Comparison of ENCODE assay signal across 8 cellular contexts in the genomic region with DNA sequence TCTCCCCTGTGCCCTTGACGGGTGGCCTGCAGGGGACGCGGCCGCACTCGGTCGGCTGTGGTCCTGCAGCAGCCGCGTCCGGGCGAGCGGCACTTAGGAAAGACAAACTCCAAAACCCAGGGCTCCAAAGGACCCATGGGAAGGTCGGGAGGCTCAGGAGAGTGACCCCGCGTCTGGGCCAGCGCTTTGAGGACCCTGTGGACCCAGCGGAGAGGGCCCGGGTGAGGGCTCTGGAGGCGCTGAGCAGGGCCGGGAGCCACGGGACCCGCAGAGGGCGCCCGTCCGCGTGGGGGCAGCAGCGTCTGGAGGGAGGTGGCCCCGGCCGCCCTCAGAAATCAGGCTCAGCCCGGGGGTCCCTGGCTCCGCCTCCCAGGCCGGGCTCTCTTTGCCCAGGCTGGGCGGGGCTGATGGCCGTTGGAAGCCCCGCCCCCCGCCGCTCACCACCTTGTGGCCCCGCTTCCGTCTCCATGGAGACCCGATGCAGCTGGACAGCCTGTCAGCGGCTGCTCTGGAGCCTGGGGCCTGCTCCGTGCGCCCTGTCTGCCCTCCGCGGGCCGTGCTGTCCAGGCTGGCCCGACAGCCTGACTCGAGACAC. TPM values are rescaled to one million over a fixed set of nuclear protein-coding genes. Genes with fewer than 3 reads are reported as not detected.
DNase-seq lines count a peak whose midpoint lies in the region; ATAC-seq and TF ChIP-seq lines count a peak whose summit lies in the region.

No MANE protein-coding gene starts in this region.

- TF ChIP-seq CTCF in fibroblast of villous mesenchyme (IDR thresholded peaks at IDR 0.05; ENCODE audit: insufficient read depth, low read depth, low read length) (peak; percentile 25), progenitor cell of endocrine pancreas (IDR thresholded peaks at IDR 0.05; ENCODE audit: unreplicated experiment) (peak; percentile 57)

- no peaks in the 10 kb centered on the region for H3K9me3 Mint-ChIP-seq in progenitor cell of endocrine pancreas (ENCODE audit: low read depth)
- H3K9me3 Mint-ChIP-seq in activated T-helper 2 cell treated with anti-CD3 and anti-CD28 coated beads, Interferon-gamma antibody, Interleukin-2, Interleukin-4, amounts not matched to agents 10 μg/mL and 5 μg/mL and 100 μg/mL, durations not matched to agents 14 hours and 24 hours and 36 hours: no peaks in the 10 kb centered on the region

- no peak for TF ChIP-seq POLR2A in GM18505 (IDR thresholded peaks at IDR 0.05; ENCODE audit: borderline replicate concordance, extremely low read depth, insufficient read depth, insufficient read length)

- H3K36me3 Mint-ChIP-seq in progenitor cell of endocrine pancreas (ENCODE audit: insufficient read depth): no peaks in the 10 kb centered on the region
- H3K36me3 Mint-ChIP-seq in activated T-helper 2 cell treated with anti-CD3 and anti-CD28 coated beads, Interferon-gamma antibody, Interleukin-2, Interleukin-4, amounts not matched to agents 10 μg/mL and 5 μg/mL and 100 μg/mL, durations not matched to agents 14 hours and 24 hours and 36 hours (ENCODE audit: low read depth): no peaks in the 10 kb centered on the region

- ATAC-seq in SK-N-SH treated with all-trans-retinoic acid at 6 μM for 48 hours (peak; percentile 86), GM18505 (IDR thresholded peaks at IDR 0.05; ENCODE audit: unreplicated experiment) (no peak), GM18867 (IDR thresholded peaks at IDR 0.05; ENCODE audit: unreplicated experiment) (no peak)

- H3K4me3 ChIP-seq in fibroblast of villous mesenchyme (ENCODE audit: low read depth, low read length): peak overlapping the region; percentile 18

- peaks cover 10% of the 10 kb centered on the region for H3K27me3 Mint-ChIP-seq in progenitor cell of endocrine pancreas
- peaks cover 14% of the 10 kb centered on the region for H3K27me3 Mint-ChIP-seq in activated T-helper 2 cell treated with anti-CD3 and anti-CD28 coated beads, Interferon-gamma antibody, Interleukin-2, Interleukin-4, amounts not matched to agents 10 μg/mL and 5 μg/mL and 100 μg/mL, durations not matched to agents 14 hours and 24 hours and 36 hours (ENCODE audit: low read depth)

- peak; percentile 20 for DNase-seq in activated CD4-positive, alpha-beta T cell treated with anti-CD3 and anti-CD28 coated beads for 48 hours
- DNase-seq in activated CD4-positive, alpha-beta T cell treated with anti-CD3 and anti-CD28 coated beads, Interleukin-2, amount 50 U/mL, for 4 hours: no peak
- peak; percentile 32 for DNase-seq in fibroblast of villous mesenchyme (ENCODE audit: low read depth)
- peak; percentile 71 for DNase-seq in progenitor cell of endocrine pancreas (ENCODE audit: low spot score, unreplicated experiment)
- no peak for DNase-seq in activated T-helper 2 cell treated with anti-CD3 and anti-CD28 coated beads, Interferon-gamma antibody, Interleukin-2, Interleukin-4, amounts not matched to agents 10 μg/mL and 5 μg/mL and 100 μg/mL, durations not matched to agents 14 hours and 24 hours and 36 hours (ENCODE audit: low spot score)

- no peak overlapping the region for H3K27ac Mint-ChIP-seq in progenitor cell of endocrine pancreas
- H3K27ac Mint-ChIP-seq in activated T-helper 2 cell treated with anti-CD3 and anti-CD28 coated beads, Interferon-gamma antibody, Interleukin-2, Interleukin-4, amounts not matched to agents 10 μg/mL and 5 μg/mL and 100 μg/mL, durations not matched to agents 14 hours and 24 hours and 36 hours: no peak overlapping the region

- peak overlapping the region; percentile 56 for H3K4me3 Mint-ChIP-seq in progenitor cell of endocrine pancreas (ENCODE audit: low read depth)
- no peak overlapping the region for H3K4me3 Mint-ChIP-seq in activated T-helper 2 cell treated with anti-CD3 and anti-CD28 coated beads, Interferon-gamma antibody, Interleukin-2, Interleukin-4, amounts not matched to agents 10 μg/mL and 5 μg/mL and 100 μg/mL, durations not matched to agents 14 hours and 24 hours and 36 hours (ENCODE audit: low read depth)

- intact Hi-C loops in activated T-helper 2 cell treated with anti-CD3 and anti-CD28 coated beads, Interferon-gamma antibody, Interleukin-2, Interleukin-4, amounts not matched to agents 10 μg/mL and 5 μg/mL and 100 μg/mL, durations not matched to agents 14 hours and 24 hours and 36 hours (cut with micrococcal nuclease): loop anchor here (10.0 kb wide), 1 partner anchor 961 kb away; no protein-coding TSS in a partner anchor

- H3K4me1 Mint-ChIP-seq in progenitor cell of endocrine pancreas (ENCODE audit: low read depth): peaks cover 29% of the 10 kb centered on the region
- peaks cover 1% of the 10 kb centered on the region for H3K4me1 Mint-ChIP-seq in activated T-helper 2 cell treated with anti-CD3 and anti-CD28 coated beads, Interferon-gamma antibody, Interleukin-2, Interleukin-4, amounts not matched to agents 10 μg/mL and 5 μg/mL and 100 μg/mL, durations not matched to agents 14 hours and 24 hours and 36 hours (ENCODE audit: low read depth)

TF ChIP-seq in SK-N-SH treated with all-trans-retinoic acid at 6 μM for 48 hours, 23 proteins besides CTCF, POLR2A, EP300 and RAD21:
- no peak for TF ChIP-seq RARB (CRISPR knock-in tag; IDR thresholded peaks at IDR 0.05)
- TF ChIP-seq BACH2 (CRISPR knock-in tag; IDR thresholded peaks at IDR 0.05; ENCODE audit: borderline replicate concordance): no peak
- no peak for TF ChIP-seq ZC3H10 (CRISPR knock-in tag; IDR thresholded peaks at IDR 0.05)
- no peak for TF ChIP-seq ZFP3 (CRISPR knock-in tag; IDR thresholded peaks at IDR 0.05)

RNA-seq across cellular contexts. Expression of gene RPL32, which starts 34.6 kb away (rescaled TPM):
- 409 and 739 TPM in 2 replicates for total RNA-seq in fibroblast of villous mesenchyme
- total RNA-seq in progenitor cell of endocrine pancreas: 1,626 and 1,662 TPM in 2 replicates
- 2,046 and 2,053 TPM in 2 replicates for total RNA-seq in activated T-helper 2 cell treated with anti-CD3 and anti-CD28 coated beads, Interferon-gamma antibody, Interleukin-2, Interleukin-4, amounts not matched to agents 10 μg/mL and 5 μg/mL and 100 μg/mL, durations not matched to agents 14 hours and 24 hours and 36 hours

Comparison
In these comparisons a context has a peak if more than half of its experiments do, and no peak if none do; other contexts are left out.
1. DNase-seq: peak in activated CD4-positive, alpha-beta T cell treated with anti-CD3 and anti-CD28 coated beads for 48 hours (single experiment), fibroblast of villous mesenchyme (single experiment) and progenitor cell of endocrine pancreas (single experiment); none in activated CD4-positive, alpha-beta T cell treated with anti-CD3 and anti-CD28 coated beads, Interleukin-2, amount 50 U/mL, for 4 hours (0 of 2) and activated T-helper 2 cell treated with anti-CD3 and anti-CD28 coated beads, Interferon-gamma antibody, Interleukin-2, Interleukin-4, amounts not matched to agents 10 μg/mL and 5 μg/mL and 100 μg/mL, durations not matched to agents 14 hours and 24 hours and 36 hours (single experiment).